In the genomic region with DNA sequence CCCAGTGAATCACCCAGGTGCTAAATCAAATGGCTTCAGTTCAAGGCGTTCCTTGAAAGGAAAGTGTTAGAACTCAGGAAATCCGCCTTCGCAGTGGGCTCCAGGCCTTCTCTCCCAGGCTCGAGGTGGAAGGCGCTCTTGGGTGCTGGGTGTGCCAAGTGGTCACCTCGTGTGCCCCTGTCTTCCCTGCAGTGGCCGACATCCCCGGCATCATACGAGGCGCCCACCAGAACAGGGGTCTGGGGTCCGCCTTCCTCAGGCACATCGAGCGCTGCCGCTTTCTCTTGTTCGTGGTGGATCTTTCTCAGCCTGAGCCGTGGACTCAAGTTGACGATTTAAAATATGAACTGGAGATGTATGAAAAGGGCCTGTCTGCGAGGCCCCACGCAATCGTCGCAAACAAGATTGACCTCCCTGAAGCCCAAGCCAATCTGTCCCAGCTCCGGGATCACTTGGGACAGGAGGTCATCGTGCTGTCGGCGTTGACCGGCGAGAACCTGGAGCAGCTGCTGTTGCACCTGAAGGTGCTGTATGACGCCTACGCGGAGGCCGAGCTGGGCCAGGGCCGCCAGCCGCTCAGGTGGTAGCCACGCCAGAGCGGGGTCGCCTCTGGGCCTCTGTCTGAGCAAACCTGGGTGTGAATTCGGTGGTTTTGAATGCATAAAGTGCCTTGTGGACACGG, we compare ENCODE assay signal across 16 cellular contexts. TPM values are rescaled to one million over a fixed set of nuclear protein-coding genes. Genes with fewer than 3 reads are reported as not detected.
"Had no signal": no experiment of that assay in that cellular context is flagged by ENCODE, and none has a peak within 500 bp of the region (broad histone marks: within the 10 kb centered on the region; RNA-seq: fewer than 3 reads in every experiment).

No MANE protein-coding gene starts in this region.

- H3K27me3 ChIP-seq: gastroesophageal sphincter, hepatocyte, sigmoid colon, thyroid gland had no signal

- DNase-seq: activated CD4-positive, alpha-beta T cell treated with anti-CD3 and anti-CD28 coated beads, Interleukin-2, amount 50 U/mL, for 4 hours; activated CD4-positive, CD25-positive, alpha-beta regulatory T cell treated with anti-CD3 and anti-CD28 coated beads, Interleukin-2, amount 50 U/mL, for 72 hours; activated naive CD4-positive, alpha-beta T cell treated with anti-CD3 and anti-CD28 coated beads, Interleukin-2, amount 10 ng/mL, durations not matched to agents 7 days and 5 days; activated T-cell treated with anti-CD3 and anti-CD28 coated beads for 4 hours; islet precursor cell; mesendoderm; sigmoid colon; stimulated activated CD4-positive, alpha-beta T cell treated with anti-CD3 and anti-CD28 coated beads, Interleukin-1b, Interleukin-23, amount 100 ng/mL, for 48 hours; T-helper 1 cell; thyroid gland had no signal

- H3K79me2 ChIP-seq: hepatocyte had no signal

- H3K4me2 ChIP-seq: hepatocyte had no signal

- H3K4me3 ChIP-seq: gastroesophageal sphincter, hepatocyte, psoas muscle, sigmoid colon, thyroid gland had no signal

- H3K27ac ChIP-seq: gastroesophageal sphincter, hepatocyte, psoas muscle, sigmoid colon, thyroid gland had no signal

- H3K4me1 ChIP-seq: gastroesophageal sphincter, psoas muscle, sigmoid colon, thyroid gland had no signal

- ATAC-seq: gastroesophageal sphincter had no signal

- H3K9me3 ChIP-seq: gastroesophageal sphincter, psoas muscle, sigmoid colon, thyroid gland had no signal

RNA-seq across cellular contexts. Expression of gene HRH3, which starts 19.4 kb away (rescaled TPM):
- total RNA-seq: activated T-helper 2 cell treated with anti-CD3 and anti-CD28 coated beads, Interferon-gamma antibody, Interleukin-2, Interleukin-4, amounts not matched to agents 10 μg/mL and 5 μg/mL and 100 μg/mL, durations not matched to agents 14 hours and 24 hours and 36 hours; gastroesophageal sphincter; hepatocyte; liver; omental fat pad; psoas muscle; sigmoid colon; thyroid gland had no signal
- polyA plus RNA-seq: hepatocyte, liver, sigmoid colon had no signal
